Comparison of ENCODE assay signal across 13 cellular contexts in genomic region chr9:121984726-121985402, GRCh38.
DNase-seq lines count a peak whose midpoint lies in the region; ATAC-seq and TF ChIP-seq lines count a peak whose summit lies in the region.
"Had no signal": no experiment of that assay in that cellular context is flagged by ENCODE, and none has a peak within 500 bp of the region (broad histone marks: within the 10 kb centered on the region; RNA-seq: fewer than 3 reads in every experiment).

No MANE protein-coding gene starts in this region.

- peaks cover 4% of the 10 kb centered on the region for H3K27me3 Mint-ChIP-seq in nephron (ENCODE audit: low read depth)

- DNase-seq in AG10803 (ENCODE audit: low read depth) (peak; percentile 94), RPMI7951 (ENCODE audit: low read depth) (peak; percentile 37), fibroblast of gingiva (ENCODE audit: low read depth) (peak; percentile 89), activated T-cell treated with anti-CD3 and anti-CD28 coated beads for 4 hours (no peak), NCI-H1436 (lab: John Stamatoyannopoulos, UW) (no peak)
- DNase-seq in stimulated activated CD4-positive, alpha-beta T cell treated with anti-CD3 and anti-CD28 coated beads, Interleukin-4, amount 100 ng/mL, for 1 hour: no peak
- DNase-seq: amygdala; islet precursor cell; NCI-H2227 treated with DMSO at 0.1 percent for 48 hours; stimulated activated CD8-positive, alpha-beta memory T cell treated with anti-CD3 and anti-CD28 coated beads, Interleukin-4, amount 100 ng/mL, for 48 hours had no signal

- no peak for TF ChIP-seq CTCF in AG10803 (conservative IDR thresholded peaks at IDR 0.05; ENCODE audit: low read length)
- TF ChIP-seq CTCF in nephron (IDR thresholded peaks at IDR 0.05; ENCODE audit: unreplicated experiment in 3 of 3): no peak

- H3K27ac Mint-ChIP-seq in nephron: peak overlapping the region; percentile 2 to 19 (median 8)

- no peak overlapping the region for H3K4me3 Mint-ChIP-seq in nephron

- H3K9me3 Mint-ChIP-seq in nephron: peaks cover 6% of the 10 kb centered on the region

- no peak for ATAC-seq in HG02571 (IDR thresholded peaks at IDR 0.05; ENCODE audit: unreplicated experiment)

- H3K4me3 ChIP-seq in AG10803 (ENCODE audit: low read length): no peak overlapping the region
- H3K4me3 ChIP-seq: BLaER1 treated with 17β-estradiol and CSF1 and Interleukin-3, amounts not matched to agents 10 nM and 100 nM had no signal

- peaks cover 31% of the 10 kb centered on the region for H3K4me1 Mint-ChIP-seq in nephron

- peaks cover 9% of the 10 kb centered on the region for H3K36me3 Mint-ChIP-seq in nephron (ENCODE audit: low read depth)

Comparison
In these comparisons a context has a peak if more than half of its experiments do, and no peak if none do; other contexts are left out.
1. DNase-seq: peak in AG10803 (single experiment), RPMI7951 (single experiment) and fibroblast of gingiva (single experiment); none in activated T-cell treated with anti-CD3 and anti-CD28 coated beads for 4 hours (single experiment), stimulated activated CD4-positive, alpha-beta T cell treated with anti-CD3 and anti-CD28 coated beads, Interleukin-4, amount 100 ng/mL, for 1 hour (single experiment) and NCI-H1436 (single experiment).